ENCODE assay signal across 10 cellular contexts in the genomic region with DNA sequence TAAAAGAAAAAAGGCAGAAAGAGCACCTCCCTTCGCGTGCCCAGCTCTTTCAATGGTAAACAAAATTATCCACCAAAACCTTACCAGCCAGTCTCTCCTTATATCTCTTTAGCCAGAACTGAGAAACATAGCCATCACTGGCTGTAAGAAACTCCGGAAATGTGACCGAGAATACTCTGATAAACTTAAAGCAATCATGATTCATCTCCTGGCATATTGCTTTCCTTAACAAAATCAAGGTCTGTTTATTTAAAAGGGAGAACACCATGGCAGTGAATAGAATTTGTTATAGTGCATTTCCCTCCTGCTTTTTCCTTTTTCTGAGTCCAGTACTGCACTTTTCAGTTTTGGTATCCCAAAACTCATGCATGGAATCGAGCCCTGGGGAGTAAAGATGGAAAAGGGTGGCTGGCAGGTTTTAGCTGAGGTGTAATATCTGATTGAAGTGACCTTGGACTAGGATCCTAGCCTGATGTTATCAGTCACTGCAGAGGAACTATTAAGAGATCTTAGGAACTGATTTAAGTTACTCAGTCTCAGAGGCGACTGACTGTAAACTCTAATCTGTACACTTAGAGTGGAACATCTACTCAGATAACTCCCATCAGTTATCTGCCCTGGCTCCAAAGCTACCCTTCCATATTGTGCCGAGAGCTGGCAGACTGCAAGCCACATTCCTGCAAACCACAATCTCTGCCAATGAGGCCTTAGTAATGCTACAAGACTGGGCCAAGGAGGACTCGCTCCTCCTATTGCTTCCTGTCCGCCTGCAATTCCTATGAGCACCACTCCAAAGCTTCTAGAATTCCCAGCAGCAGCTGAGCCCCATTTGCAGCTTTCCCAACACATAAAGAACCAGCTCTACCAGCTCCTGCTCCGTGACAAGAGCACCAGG. TPM values are rescaled to one million over a fixed set of nuclear protein-coding genes. Genes with fewer than 3 reads are reported as not detected.
A peak's percentile ranks its signal among the peaks of the same experiment; 100 is the strongest.
DNase-seq lines count a peak whose midpoint lies in the region; ATAC-seq and TF ChIP-seq lines count a peak whose summit lies in the region.
"Had no signal": no experiment of that assay in that cellular context is flagged by ENCODE, and none has a peak within 500 bp of the region (broad histone marks: within the 10 kb centered on the region; RNA-seq: fewer than 3 reads in every experiment).

No MANE protein-coding gene starts in this region.

- peak overlapping the region; percentile 67 for H3K4me3 ChIP-seq in adipocyte (ENCODE audit: low read length)
- no peak overlapping the region for H3K4me3 ChIP-seq in cardiac muscle cell
- H3K4me3 ChIP-seq in skeletal muscle satellite cell (ENCODE audit: low read length) = peak overlapping the region; percentile 29

- H3K9me3 ChIP-seq in adipocyte (ENCODE audit: control insufficient read depth, low read length) (no peaks in the 10 kb centered on the region), cardiac muscle cell (ENCODE audit: low read depth) (no peaks in the 10 kb centered on the region), skeletal muscle satellite cell (replicated peaks; ENCODE audit: low read length) (no peaks in the 10 kb centered on the region)

- no peak overlapping the region for H3K27ac ChIP-seq in cardiac muscle cell

- peak overlapping the region; percentile 93 for H3K27ac Mint-ChIP-seq in HFFc6
- peak overlapping the region in 2 of 10 donors; percentile 29 to 32 for H3K27ac Mint-ChIP-seq in naive thymus-derived CD8-positive, alpha-beta T cell
- H3K27ac Mint-ChIP-seq: activated T-cell treated with anti-CD3 and anti-CD28 coated beads, Interleukin-2, amount 50 U/mL, for 24 hours had no signal

- peak; percentile 80 for DNase-seq in HFFc6
- DNase-seq in adipocyte (ENCODE audit: low read depth) = peak; percentile 82
- DNase-seq in cardiac muscle cell (ENCODE audit: low read depth in 1 of 2, low spot score in 1 of 2) = peak in 1 of 2 donors; percentile 93
- no peak for DNase-seq in naive thymus-derived CD8-positive, alpha-beta T cell
- DNase-seq in NCI-H510A (lab: John Stamatoyannopoulos, UW) = no peak
- DNase-seq in NCI-H2107 (lab: John Stamatoyannopoulos, UW) = no peak
- DNase-seq: activated T-cell treated with anti-CD3 and anti-CD28 coated beads, Interleukin-2, amount 50 U/mL, for 24 hours; foreskin melanocyte; NCI-H1930 had no signal

- H3K9me3 Mint-ChIP-seq in HFFc6 = no peaks in the 10 kb centered on the region
- H3K9me3 Mint-ChIP-seq in naive thymus-derived CD8-positive, alpha-beta T cell = no peaks in the 10 kb centered on the region

- H3K4me3 Mint-ChIP-seq in HFFc6 = peak overlapping the region; percentile 80
- H3K4me3 Mint-ChIP-seq in naive thymus-derived CD8-positive, alpha-beta T cell = no peak overlapping the region
- H3K4me3 Mint-ChIP-seq: activated T-cell treated with anti-CD3 and anti-CD28 coated beads, Interleukin-2, amount 50 U/mL, for 24 hours had no signal

- no peaks in the 10 kb centered on the region for H3K27me3 Mint-ChIP-seq in HFFc6 (ENCODE audit: insufficient read depth)
- no peaks in the 10 kb centered on the region for H3K27me3 Mint-ChIP-seq in naive thymus-derived CD8-positive, alpha-beta T cell
- H3K27me3 Mint-ChIP-seq: activated T-cell treated with anti-CD3 and anti-CD28 coated beads, Interleukin-2, amount 50 U/mL, for 24 hours had no signal

- no peaks in the 10 kb centered on the region for H3K27me3 ChIP-seq in adipocyte (replicated peaks; ENCODE audit: control insufficient read depth, insufficient read depth, low read length)
- H3K27me3 ChIP-seq in cardiac muscle cell = no peaks in the 10 kb centered on the region
- no peaks in the 10 kb centered on the region for H3K27me3 ChIP-seq in skeletal muscle satellite cell (ENCODE audit: control insufficient read depth, insufficient read depth, low read length)

- peak overlapping the region; percentile 70 for H3K9ac ChIP-seq in adipocyte (ENCODE audit: low read length)
- peak overlapping the region; percentile 55 for H3K9ac ChIP-seq in skeletal muscle satellite cell (ENCODE audit: low read depth, low read length)

- ATAC-seq in naive thymus-derived CD8-positive, alpha-beta T cell = no peak

- H3K36me3 Mint-ChIP-seq in HFFc6 (ENCODE audit: low read depth) = peaks cover 30% of the 10 kb centered on the region
- peaks cover 7 to 49% (median 49%) of the 10 kb centered on the region in 3 donors for H3K36me3 Mint-ChIP-seq in naive thymus-derived CD8-positive, alpha-beta T cell

- peaks cover 28% of the 10 kb centered on the region for H3K4me1 ChIP-seq in adipocyte (ENCODE audit: control insufficient read depth, insufficient read depth, low read length)
- no peaks in the 10 kb centered on the region for H3K4me1 ChIP-seq in cardiac muscle cell (ENCODE audit: low read depth)
- peaks cover 19% of the 10 kb centered on the region for H3K4me1 ChIP-seq in skeletal muscle satellite cell (ENCODE audit: control insufficient read depth, insufficient read depth, low read length)

- peaks cover 60% of the 10 kb centered on the region for H3K4me1 Mint-ChIP-seq in HFFc6 (ENCODE audit: low read depth)
- peaks cover 1 to 27% (median 14%) of the 10 kb centered on the region in 4 donors for H3K4me1 Mint-ChIP-seq in naive thymus-derived CD8-positive, alpha-beta T cell

- peak overlapping the region; percentile 79 for H3K4me2 ChIP-seq in skeletal muscle satellite cell (ENCODE audit: low read length)

- peak; percentile 16; the same call in 1 of the 2 replicates for TF ChIP-seq CTCF in HFFc6 (IDR thresholded peaks at IDR 0.05)
- TF ChIP-seq CTCF in cardiac muscle cell (IDR thresholded peaks at IDR 0.05; ENCODE audit: low read depth, low read length) = peak; percentile 13

- POLR2A ChIA-PET in naive thymus-derived CD8-positive, alpha-beta T cell (lab: Charles Lee) = no interaction called here

- no peaks in the 10 kb centered on the region for H3K36me3 ChIP-seq in adipocyte (ENCODE audit: control insufficient read depth, insufficient read depth, low read length, severe bottlenecking)
- no peaks in the 10 kb centered on the region for H3K36me3 ChIP-seq in cardiac muscle cell
- H3K36me3 ChIP-seq in skeletal muscle satellite cell (ENCODE audit: insufficient read depth, low read length) = no peaks in the 10 kb centered on the region

RNA-seq across cellular contexts. Expression of a gene that starts 7.4 kb away (rescaled TPM):
- total RNA-seq in HFFc6 (2021; fragmentation: NEBNext Ultra II Directional; extraction: Animal tissue kit (Norgen Biotek cat#: 25700)) = 10 to 100 TPM; 12.2 to 16.2 (median 14.8) TPM
- total RNA-seq in cardiac muscle cell = 26.6 and 32.9 TPM in 2 replicates
- polyA plus RNA-seq in cardiac muscle cell = 21.7 and 23.0 TPM in 2 replicates
- 15.7 and 24.1 TPM in 2 replicates for total RNA-seq in skeletal muscle satellite cell (2012; rRNA removed)
- total RNA-seq in naive thymus-derived CD8-positive, alpha-beta T cell = 10 to 100 TPM; 21.2 to 23.5 TPM
- 10 to 100 TPM; 18.5 to 24.5 (median 23.3) TPM for polyA plus RNA-seq in naive thymus-derived CD8-positive, alpha-beta T cell

Comparison
In these comparisons a context has a peak if more than half of its experiments do, and no peak if none do; other contexts are left out.
1. DNase-seq: peak in HFFc6 (single experiment) and adipocyte (single experiment); none in naive thymus-derived CD8-positive, alpha-beta T cell (0 of 10), NCI-H510A (single experiment) and NCI-H2107 (single experiment).